8 cellular contexts compared by ENCODE assay signal in the genomic region with DNA sequence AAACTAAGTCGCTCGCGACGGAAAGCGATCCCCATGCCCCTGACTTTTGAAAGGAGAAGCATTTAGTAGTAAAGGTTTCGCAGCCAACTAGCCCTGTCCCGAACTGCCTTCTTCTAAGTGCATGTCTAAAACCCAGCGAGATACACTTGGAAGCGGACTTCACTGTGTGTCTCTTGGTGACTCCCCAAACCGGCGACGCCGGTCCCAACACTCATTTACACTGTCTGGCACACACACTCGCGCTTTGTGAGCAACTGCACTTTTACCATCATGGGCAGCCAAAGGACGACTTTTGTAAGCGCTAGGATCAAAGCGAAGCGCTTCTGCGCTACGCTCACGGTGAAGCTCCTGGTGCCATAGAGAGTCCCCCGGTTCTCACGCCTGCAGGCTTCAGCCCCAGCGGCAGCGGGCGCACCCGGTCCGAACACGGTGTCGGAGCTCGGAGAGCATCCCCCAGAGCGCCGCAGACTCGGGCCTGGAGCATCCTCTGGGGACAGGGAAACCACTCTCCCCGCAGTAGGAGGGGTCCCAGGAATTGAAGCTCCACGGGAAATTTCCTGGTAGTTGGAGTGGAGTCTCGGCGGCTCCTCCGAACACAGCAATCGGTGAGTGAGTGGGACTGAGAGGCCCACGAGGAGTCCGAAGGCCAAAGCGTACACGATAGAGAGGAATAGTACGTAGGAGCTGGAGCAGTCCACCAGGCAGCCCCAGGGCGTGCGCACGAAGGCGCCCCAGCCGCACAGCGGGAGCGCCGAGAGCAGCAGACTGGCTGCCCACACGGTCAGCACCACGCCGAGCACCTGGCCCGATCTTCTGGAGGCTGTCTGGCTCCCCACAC.
A peak's percentile ranks its signal among the peaks of the same experiment; 100 is the strongest.
DNase-seq lines count a peak whose midpoint lies in the region; ATAC-seq and TF ChIP-seq lines count a peak whose summit lies in the region.

No MANE protein-coding gene starts in this region.

- peak overlapping the region; percentile 7 for H2AFZ ChIP-seq in parathyroid adenoma

- no peaks in the 10 kb centered on the region for H3K4me1 ChIP-seq in parathyroid adenoma

- ATAC-seq in HG02610 (IDR thresholded peaks at IDR 0.05; ENCODE audit: unreplicated experiment) = no peak

- H3K27me3 ChIP-seq in parathyroid adenoma (ENCODE audit: control insufficient read depth, insufficient read depth, low read length) = peaks cover 4% of the 10 kb centered on the region

- H3K4me2 ChIP-seq in parathyroid adenoma (ENCODE audit: low read length) = peak overlapping the region; percentile 40

- no peak overlapping the region for H3K9ac ChIP-seq in parathyroid adenoma

- TF ChIP-seq CTCF in parathyroid adenoma (IDR thresholded peaks at IDR 0.05) = no peak

- no peak overlapping the region for H3K27ac ChIP-seq in parathyroid adenoma

- H3K79me2 ChIP-seq in parathyroid adenoma = no peaks in the 10 kb centered on the region

- no peaks in the 10 kb centered on the region for H3K9me3 ChIP-seq in parathyroid adenoma (ENCODE audit: control insufficient read depth, low read length)

- H3K36me3 ChIP-seq in parathyroid adenoma (ENCODE audit: control insufficient read depth, insufficient read depth, low read length) = no peaks in the 10 kb centered on the region

- no peak overlapping the region for H3K4me3 ChIP-seq in parathyroid adenoma (ENCODE audit: low read depth, low read length)

- peak; percentile 35 for DNase-seq in ELF-1 (ENCODE audit: low read depth, low spot score)
- DNase-seq in NCI-H748 (lab: John Stamatoyannopoulos, UW; ENCODE audit: unreplicated experiment) = peak; percentile 58
- DNase-seq in fibroblast of peridontal ligament (ENCODE audit: extremely low read depth) = peak; percentile 0
- no peak for DNase-seq in kidney glomerular epithelial cell (lab: John Stamatoyannopoulos, UW)
- DNase-seq in SKM-1 (lab: John Stamatoyannopoulos, UW; ENCODE audit: unreplicated experiment) = no peak
- no peak for DNase-seq in GOT3 (lab: John Stamatoyannopoulos, UW)

Comparison
In these comparisons a context has a peak if more than half of its experiments do, and no peak if none do; other contexts are left out.
1. DNase-seq: peak in ELF-1 (single experiment), NCI-H748 (single experiment) and fibroblast of peridontal ligament (single experiment); none in kidney glomerular epithelial cell (single experiment), SKM-1 (single experiment) and GOT3 (single experiment).